ENCODE assay signal across 8 cellular contexts in the genomic region with DNA sequence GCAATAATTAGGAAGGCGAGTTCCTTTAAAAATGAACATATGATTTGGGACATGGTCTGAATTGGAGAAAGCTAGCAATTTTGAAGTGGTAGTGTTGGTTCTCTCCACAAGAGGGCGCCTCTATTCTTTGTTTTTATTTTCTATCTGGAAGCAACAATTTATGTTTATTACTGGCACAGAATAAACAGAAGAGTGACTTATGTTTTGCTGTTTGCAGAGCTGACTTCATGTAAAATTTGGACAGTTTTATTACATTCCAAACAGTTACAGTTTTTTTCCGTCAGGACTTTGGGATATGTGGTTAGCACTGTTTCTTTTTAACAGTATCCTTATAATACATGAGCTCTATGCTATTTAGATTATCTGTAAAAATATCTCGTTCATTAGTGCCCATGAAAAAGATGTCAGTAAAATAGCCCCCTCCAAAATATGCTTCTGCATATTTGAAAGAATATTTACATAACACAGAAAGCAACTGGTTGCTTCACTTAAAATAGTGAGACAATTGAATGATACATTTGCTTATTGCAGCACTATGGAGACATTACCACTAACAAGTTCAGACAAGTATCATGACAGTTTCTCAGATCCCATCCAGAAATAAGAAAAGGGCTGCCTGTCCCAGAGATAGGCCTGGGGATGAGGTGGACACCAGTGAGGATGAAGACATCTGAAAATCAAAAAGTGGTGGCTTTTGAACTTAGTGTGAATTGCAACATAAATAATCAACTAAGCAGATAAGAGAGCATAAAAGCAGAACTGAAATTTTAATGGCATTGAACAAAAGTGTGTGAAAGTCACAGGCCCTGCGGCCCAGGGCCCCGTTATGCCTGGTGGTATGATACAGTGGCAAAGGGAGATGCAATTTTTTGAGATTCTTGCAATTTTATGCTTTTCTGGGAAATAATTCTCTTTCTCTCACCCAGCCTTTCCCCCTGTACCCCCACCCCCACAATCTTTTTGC. TPM values are rescaled to one million over a fixed set of nuclear protein-coding genes. Genes with fewer than 3 reads are reported as not detected.
DNase-seq lines count a peak whose midpoint lies in the region; ATAC-seq and TF ChIP-seq lines count a peak whose summit lies in the region.

No MANE protein-coding gene starts in this region.

- no peak for TF ChIP-seq CTCF in omental fat pad (IDR thresholded peaks at IDR 0.05)

- peak; percentile 6 to 44 for DNase-seq in stimulated activated CD4-positive, alpha-beta T cell treated with anti-CD3 and anti-CD28 coated beads, Interleukin-2, amount 100 ng/mL, for 24 hours
- no peak for DNase-seq in stimulated activated CD4-positive, alpha-beta T cell treated with anti-CD3 and anti-CD28 coated beads, Interleukin-4, amount 100 ng/mL, for 4 hours
- peak; percentile 20 for DNase-seq in HuH-7 (ENCODE audit: low spot score)
- DNase-seq in SW480 (ENCODE audit: low spot score), result peak; percentile 60
- peak; percentile 25 to 64 for DNase-seq in erythroblast (lab: John Stamatoyannopoulos, UW)
- no peak for DNase-seq in omental fat pad (ENCODE audit: low spot score)
- DNase-seq in NCI-H1048 (lab: John Stamatoyannopoulos, UW), result no peak

- ATAC-seq in omental fat pad (ENCODE audit: low FRiP score) (peak; percentile 18), GM21423 (IDR thresholded peaks at IDR 0.05; ENCODE audit: unreplicated experiment) (no peak)

- no peak for TF ChIP-seq POLR2A in erythroblast (IDR thresholded peaks at IDR 0.05; ENCODE audit: low read length)

RNA-seq across cellular contexts. Expression of a gene that starts 32.3 kb away (rescaled TPM):
- total RNA-seq in omental fat pad, result 1 to 10 TPM in 2 of 4 donors, under 1 TPM in 2; 0.16 to 5.3 (median 1.6) TPM

RNA-seq across cellular contexts. Expression of a gene that starts 34.6 kb away (rescaled TPM):
- total RNA-seq in omental fat pad, result 10 to 100 TPM; 46.2 to 53.1 (median 47.9) TPM

Comparison
In these comparisons a context has a peak if more than half of its experiments do, and no peak if none do; other contexts are left out.
1. DNase-seq: peak in stimulated activated CD4-positive, alpha-beta T cell treated with anti-CD3 and anti-CD28 coated beads, Interleukin-2, amount 100 ng/mL, for 24 hours (2 of 2), HuH-7 (single experiment), SW480 (single experiment) and erythroblast (2 of 2); none in stimulated activated CD4-positive, alpha-beta T cell treated with anti-CD3 and anti-CD28 coated beads, Interleukin-4, amount 100 ng/mL, for 4 hours (0 of 2), omental fat pad (single experiment) and NCI-H1048 (single experiment).